Comparison of ENCODE assay signal across 24 cellular contexts in genomic region chr12:80690513-80690912, GRCh38. TPM values are rescaled to one million over a fixed set of nuclear protein-coding genes. Genes with fewer than 3 reads are reported as not detected.
A peak's percentile ranks its signal among the peaks of the same experiment; 100 is the strongest.
DNase-seq lines count a peak whose midpoint lies in the region; ATAC-seq and TF ChIP-seq lines count a peak whose summit lies in the region.
"Had no signal": no experiment of that assay in that cellular context is flagged by ENCODE, and none has a peak within 500 bp of the region (broad histone marks: within the 10 kb centered on the region; RNA-seq: fewer than 3 reads in every experiment).

No MANE protein-coding gene starts in this region.

- peaks cover 20 to 28% of the 10 kb centered on the region in 2 donors for H3K4me1 ChIP-seq in gastrocnemius medialis
- H3K4me1 ChIP-seq in transverse colon, result no peaks in the 10 kb centered on the region
- no peaks in the 10 kb centered on the region for H3K4me1 ChIP-seq in uterus
- H3K4me1 ChIP-seq: A549; BE2C; BLaER1 treated with 17β-estradiol and CSF1 and Interleukin-3, amounts not matched to agents 10 nM and 100 nM had no signal

- peak; percentile 55 for ATAC-seq in effector memory CD8-positive, alpha-beta T cell (replicated peaks)
- ATAC-seq in gastrocnemius medialis, result no peak
- no peak for ATAC-seq in GM18519 (IDR thresholded peaks at IDR 0.05; ENCODE audit: low FRiP score, unreplicated experiment)
- ATAC-seq: A549 had no signal

- H3K9me3 ChIP-seq in gastrocnemius medialis, result no peaks in the 10 kb centered on the region
- no peaks in the 10 kb centered on the region for H3K9me3 ChIP-seq in transverse colon
- no peaks in the 10 kb centered on the region for H3K9me3 ChIP-seq in uterus
- H3K9me3 ChIP-seq: A549; BE2C; BLaER1 treated with 17β-estradiol and CSF1 and Interleukin-3, amounts not matched to agents 10 nM and 100 nM had no signal

- H3K27ac Mint-ChIP-seq in effector memory CD8-positive, alpha-beta T cell, result no peak overlapping the region
- H3K27ac Mint-ChIP-seq: CD14-positive monocyte; CD4-positive, alpha-beta T cell; CD8-positive, alpha-beta memory T cell had no signal

- TF ChIP-seq POLR2A in gastrocnemius medialis (IDR thresholded peaks at IDR 0.05) (no peak), transverse colon (IDR thresholded peaks at IDR 0.05) (no peak), uterus (IDR thresholded peaks at IDR 0.05) (no peak)

- H3K36me3 ChIP-seq in gastrocnemius medialis (no peaks in the 10 kb centered on the region), transverse colon (no peaks in the 10 kb centered on the region), uterus (no peaks in the 10 kb centered on the region)
- H3K36me3 ChIP-seq: BE2C; BLaER1 treated with 17β-estradiol and CSF1 and Interleukin-3, amounts not matched to agents 10 nM and 100 nM had no signal

- intact Hi-C loops in gastrocnemius medialis (cut with DNase I; ENCODE audit: low total_unique reads) (no loop called here), transverse colon (cut with DNase I; ENCODE audit: low total_unique reads) (no loop called here), uterus (cut with DNase I; ENCODE audit: low total_unique reads) (no loop called here)

- no peaks in the 10 kb centered on the region for H3K27me3 Mint-ChIP-seq in effector memory CD8-positive, alpha-beta T cell
- H3K27me3 Mint-ChIP-seq: CD4-positive, alpha-beta T cell; CD8-positive, alpha-beta memory T cell had no signal

- WGBS in transverse colon (ENCODE audit: low coverage in 1 of 2), 2 donors, result 51 to 58% methylated on average over 2 of the region's 2 CpGs

- H3K4me3 Mint-ChIP-seq in effector memory CD8-positive, alpha-beta T cell, result no peak overlapping the region
- H3K4me3 Mint-ChIP-seq: CD14-positive monocyte; CD4-positive, alpha-beta T cell; CD8-positive, alpha-beta memory T cell had no signal

- H3K27me3 ChIP-seq in gastrocnemius medialis, result no peaks in the 10 kb centered on the region
- H3K27me3 ChIP-seq in transverse colon, result no peaks in the 10 kb centered on the region
- no peaks in the 10 kb centered on the region for H3K27me3 ChIP-seq in uterus
- H3K27me3 ChIP-seq: BLaER1 treated with 17β-estradiol and CSF1 and Interleukin-3, amounts not matched to agents 10 nM and 100 nM had no signal

- H3K27ac ChIP-seq in 22Rv1 (peak overlapping the region; percentile 59), gastrocnemius medialis (peak overlapping the region in 3 of 4 donors; percentile 71 to 92 (median 91)), transverse colon (no peak overlapping the region), uterus (no peak overlapping the region)
- H3K27ac ChIP-seq: A549; BLaER1 treated with 17β-estradiol and CSF1 and Interleukin-3, amounts not matched to agents 10 nM and 100 nM had no signal

- no peaks in the 10 kb centered on the region for H3K4me1 Mint-ChIP-seq in effector memory CD8-positive, alpha-beta T cell (ENCODE audit: low read depth in 2 of 2)
- H3K4me1 Mint-ChIP-seq: CD14-positive monocyte; CD8-positive, alpha-beta memory T cell had no signal

- TF ChIP-seq CTCF in 22Rv1 (IDR thresholded peaks at IDR 0.05) (no peak), gastrocnemius medialis (IDR thresholded peaks at IDR 0.05 in 4 of 5, conservative IDR thresholded peaks at IDR 0.05 in 1 of 5) (no peak), transverse colon (IDR thresholded peaks at IDR 0.05) (no peak), uterus (IDR thresholded peaks at IDR 0.05) (no peak)

- no peaks in the 10 kb centered on the region for H3K36me3 Mint-ChIP-seq in effector memory CD8-positive, alpha-beta T cell (ENCODE audit: insufficient read depth)
- H3K36me3 Mint-ChIP-seq: CD14-positive monocyte; CD8-positive, alpha-beta memory T cell had no signal

- in situ Hi-C loops in gastrocnemius medialis (cut with MboI; ENCODE audit: low sequenced_read_pairs in 4 of 4) (no loop called here), transverse colon (cut with MboI; ENCODE audit: low pct_ligation_motif_present in 1 of 4, low pct_unique_long_range_greater_than_20kb in 1 of 4, low sequenced_read_pairs in 3 of 4) (no loop called here)

- peak; percentile 34 for DNase-seq in NCI-H69 (lab: John Stamatoyannopoulos, UW)
- DNase-seq in effector memory CD8-positive, alpha-beta T cell, result no peak
- no peak for DNase-seq in gastrocnemius medialis
- no peak for DNase-seq in transverse colon
- no peak for DNase-seq in uterus
- DNase-seq: 8988T; ACHN; AML-193; BE2C; CD4-positive, alpha-beta T cell; CD8-positive, alpha-beta memory T cell; DMS53; DMS79 treated with DMSO at 0.1 percent for 48 hours; GF-D8; GOT3; H7; HCEC 1CT had no signal

- H3K4me3 ChIP-seq in gastrocnemius medialis (no peak overlapping the region), transverse colon (no peak overlapping the region), uterus (no peak overlapping the region)
- H3K4me3 ChIP-seq: A549; BLaER1 treated with 17β-estradiol and CSF1 and Interleukin-3, amounts not matched to agents 10 nM and 100 nM had no signal

- H3K9me3 Mint-ChIP-seq in effector memory CD8-positive, alpha-beta T cell, result peaks cover 0 to 5% of the 10 kb centered on the region in 2 donors
- H3K9me3 Mint-ChIP-seq: CD14-positive monocyte had no signal

- no peak for TF ChIP-seq EP300 in transverse colon (IDR thresholded peaks at IDR 0.05; ENCODE audit: low read depth)

RNA-seq across cellular contexts. Expression of gene MYF6, which starts 16.9 kb away (rescaled TPM):
- total RNA-seq in gastrocnemius medialis, result 1,000 to 10,000 TPM in 2 of 4 donors, 100 to 1,000 TPM in 2; 335 to 1,770 (median 962) TPM
- total RNA-seq in transverse colon, result under 1 TPM in 1 of 4 donors, not detected in 3; 0.27 TPM
- not detected for total RNA-seq in uterus
- total RNA-seq: CD4-positive, alpha-beta T cell; CD8-positive, alpha-beta memory T cell; Daoy; G401; H7 had no signal

RNA-seq across cellular contexts. Expression of gene MYF5, which starts 26.2 kb away (rescaled TPM):
- total RNA-seq in gastrocnemius medialis (1 to 10 TPM; 1.7 to 9.3 (median 5.6) TPM), transverse colon (not detected), uterus (not detected)
- total RNA-seq: CD4-positive, alpha-beta T cell; CD8-positive, alpha-beta memory T cell; Daoy; G401; H7 had no signal

Comparison
In these comparisons a context has a peak if more than half of its experiments do, and no peak if none do; other contexts are left out.
1. H3K27ac ChIP-seq: peak in 22Rv1 (single experiment) and gastrocnemius medialis (3 of 4); none in transverse colon (0 of 4) and uterus (0 of 2).
2. RNA of gene MYF6, which starts 16.9 kb away (total RNA-seq): 335 to 1,770 TPM in gastrocnemius medialis; 0.27 TPM in transverse colon and not detected in uterus; every median in the first group is over 100 times any median in the second.